ENCODE assay signal across 7 cellular contexts in genomic region chr10:71270301-71270777, GRCh38. TPM values are rescaled to one million over a fixed set of nuclear protein-coding genes. Genes with fewer than 3 reads are reported as not detected.
A peak's percentile ranks its signal among the peaks of the same experiment; 100 is the strongest.
DNase-seq lines count a peak whose midpoint lies in the region; ATAC-seq and TF ChIP-seq lines count a peak whose summit lies in the region.

No MANE protein-coding gene starts in this region.

- DNase-seq in G401 (ENCODE audit: low spot score), result peak; percentile 87
- peak; percentile 19 for DNase-seq in KG1 (lab: John Stamatoyannopoulos, UW)
- peak; percentile 77 for DNase-seq in RPMI7951 (ENCODE audit: low read depth)
- DNase-seq in choroid plexus epithelial cell (ENCODE audit: low read depth), result peak; percentile 87
- no peak for DNase-seq in left lobe of liver (ENCODE audit: low spot score)
- DNase-seq in substantia nigra (lab: John Stamatoyannopoulos, UW), result peak in 33 of 49 donors; percentile 10 to 72 (median 41)

- ATAC-seq in left lobe of liver (peak; percentile 77), GM21723 (IDR thresholded peaks at IDR 0.05; ENCODE audit: unreplicated experiment) (no peak)

- in situ Hi-C loops in G401 (cut with HindIII; ENCODE audit: low sequenced_read_pairs), result no loop called here

- no peak overlapping the region for H3K4me3 ChIP-seq in choroid plexus epithelial cell (ENCODE audit: low read depth, low read length)

- no peak overlapping the region for H3K27ac ChIP-seq in substantia nigra (ENCODE audit: low read depth, low read length, poor library complexity, severe bottlenecking)

- TF ChIP-seq CTCF in choroid plexus epithelial cell (conservative IDR thresholded peaks at IDR 0.05; ENCODE audit: low read depth, low read length), result peak; percentile 83

RNA-seq across cellular contexts. Expression of gene SLC29A3, which starts 48.7 kb away (rescaled TPM):
- total RNA-seq in G401 (2014; rRNA removed; shearing (Covaris generic)), result 3.3 and 3.4 TPM in 2 replicates
- total RNA-seq in RPMI7951 (2014; rRNA removed; shearing (Covaris generic)), result 0.39 and 1.2 TPM in 2 replicates
- total RNA-seq in left lobe of liver, result 6.4 TPM

RNA-seq across cellular contexts. Expression of gene UNC5B, which starts 58.0 kb away (rescaled TPM):
- total RNA-seq in G401 (2014; rRNA removed; shearing (Covaris generic)), result 12.9 and 14.4 TPM in 2 replicates
- 19.3 and 25.3 TPM in 2 replicates for total RNA-seq in RPMI7951 (2014; rRNA removed; shearing (Covaris generic))
- 1.8 TPM for total RNA-seq in left lobe of liver
